17 cellular contexts compared by ENCODE assay signal in the genomic region with DNA sequence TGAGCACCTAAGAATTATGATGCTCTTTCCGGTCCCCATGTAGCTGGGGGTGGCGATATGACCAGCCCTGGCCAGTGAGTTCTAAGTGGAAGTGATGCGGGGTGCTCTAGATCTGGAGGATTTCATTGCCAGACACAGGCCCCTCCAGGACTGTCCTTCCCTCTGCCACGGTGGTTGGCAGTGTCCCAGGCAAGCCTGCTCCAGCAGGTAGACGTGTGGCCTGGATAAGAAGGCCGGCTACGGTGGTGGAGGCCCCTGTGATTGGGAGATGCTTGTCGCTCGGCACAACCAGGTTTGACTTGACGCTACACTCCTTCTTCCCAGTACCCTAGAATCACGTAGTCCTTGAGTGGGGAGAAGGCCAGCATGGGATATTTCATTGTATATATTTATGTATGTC. TPM values are rescaled to one million over a fixed set of nuclear protein-coding genes. Genes with fewer than 3 reads are reported as not detected.
DNase-seq lines count a peak whose midpoint lies in the region; ATAC-seq and TF ChIP-seq lines count a peak whose summit lies in the region.
"Had no signal": no experiment of that assay in that cellular context is flagged by ENCODE, and none has a peak within 500 bp of the region (broad histone marks: within the 10 kb centered on the region; RNA-seq: fewer than 3 reads in every experiment).

No MANE protein-coding gene starts in this region.

- no peaks in the 10 kb centered on the region for H3K9me3 Mint-ChIP-seq in nephron

- H3K36me3 ChIP-seq in left ventricle myocardium inferior (no peaks in the 10 kb centered on the region), hepatocyte (replicated peaks; ENCODE audit: insufficient read depth, low read depth) (no peaks in the 10 kb centered on the region)
- H3K36me3 ChIP-seq: BLaER1 had no signal

- H3K27ac Mint-ChIP-seq in nephron: peak overlapping the region; percentile 72 to 83 (median 75)
- H3K27ac Mint-ChIP-seq: CD4-positive, CD25-positive, alpha-beta regulatory T cell had no signal

- H3K9me3 ChIP-seq in left ventricle myocardium inferior (replicated peaks) (no peaks in the 10 kb centered on the region), hepatocyte (ENCODE audit: low read depth) (no peaks in the 10 kb centered on the region)
- H3K9me3 ChIP-seq: BLaER1 had no signal

- peak overlapping the region; percentile 1 for H3K4me2 ChIP-seq in hepatocyte
- H3K4me2 ChIP-seq: BLaER1 had no signal

- no peak overlapping the region for H3K4me3 Mint-ChIP-seq in nephron
- H3K4me3 Mint-ChIP-seq: CD4-positive, CD25-positive, alpha-beta regulatory T cell had no signal

- ATAC-seq in Right ventricle myocardium inferior: no peak
- ATAC-seq: HCT116 had no signal

- H3K79me2 ChIP-seq in hepatocyte: no peaks in the 10 kb centered on the region

- H3K27ac ChIP-seq in left ventricle myocardium inferior (replicated peaks) (no peak overlapping the region), hepatocyte (peak overlapping the region; percentile 89)
- H3K27ac ChIP-seq: 22Rv1, BLaER1 had no signal

- intact Hi-C loops in Right ventricle myocardium inferior (cut with DNase I) (no loop called here), left ventricle myocardium inferior (cut with micrococcal nuclease) (no loop called here)

- H3K27me3 ChIP-seq in left ventricle myocardium inferior (ENCODE audit: low read depth) (peaks cover 74% of the 10 kb centered on the region), hepatocyte (no peaks in the 10 kb centered on the region)
- H3K27me3 ChIP-seq: BLaER1 had no signal

- no peaks in the 10 kb centered on the region for H3K36me3 Mint-ChIP-seq in nephron (ENCODE audit: low read depth)
- H3K36me3 Mint-ChIP-seq: CD4-positive, CD25-positive, alpha-beta regulatory T cell had no signal

- H3K9me2 ChIP-seq in hepatocyte (replicated peaks; ENCODE audit: insufficient read depth): no peaks in the 10 kb centered on the region

- H3K4me3 ChIP-seq in left ventricle myocardium inferior (no peak overlapping the region), hepatocyte (no peak overlapping the region)
- H3K4me3 ChIP-seq: BLaER1 had no signal

- DNase-seq in Right ventricle myocardium inferior (ENCODE audit: missing footprints) (peak; percentile 28), left ventricle myocardium inferior (no peak), hepatocyte (ENCODE audit: low spot score) (no peak), NCI-H187 treated with DMSO at 0.1 percent for 48 hours (lab: John Stamatoyannopoulos, UW) (no peak), foreskin melanocyte (no peak), GF-D8 (lab: John Stamatoyannopoulos, UW) (no peak), HCEC 1CT (no peak)
- DNase-seq: AML-193; CD4-positive, CD25-positive, alpha-beta regulatory T cell; DMS79; KBM-7 had no signal

- WGBS in hepatocyte (ENCODE audit: low lambda C conversion rate, missing lambda C conversion rate): 92% methylated on average over 10 of the region's 11 CpGs

- H3K4me1 ChIP-seq in left ventricle myocardium inferior: no peaks in the 10 kb centered on the region
- H3K4me1 ChIP-seq in hepatocyte (ENCODE audit: insufficient read depth): peaks cover 49% of the 10 kb centered on the region

- no peaks in the 10 kb centered on the region for H4K20me1 ChIP-seq in hepatocyte (ENCODE audit: insufficient read depth, poor library complexity, severe bottlenecking)

- H2AFZ ChIP-seq in hepatocyte: no peak overlapping the region

- H3K4me1 Mint-ChIP-seq in nephron: peaks cover 31% of the 10 kb centered on the region
- H3K4me1 Mint-ChIP-seq: CD4-positive, CD25-positive, alpha-beta regulatory T cell had no signal

- peaks cover 10% of the 10 kb centered on the region for H3K27me3 Mint-ChIP-seq in nephron (ENCODE audit: low read depth)

- TF ChIP-seq CTCF in left ventricle myocardium inferior (IDR thresholded peaks at IDR 0.05; ENCODE audit: borderline replicate concordance) (no peak), hepatocyte (IDR thresholded peaks at IDR 0.05; ENCODE audit: poor library complexity) (no peak), nephron (IDR thresholded peaks at IDR 0.05; ENCODE audit: unreplicated experiment in 3 of 3) (no peak)

RNA-seq across cellular contexts. Expression of gene ARHGAP8, which starts 9.1 kb away (rescaled TPM):
- total RNA-seq in Right ventricle myocardium inferior (0.16 TPM), left ventricle myocardium inferior (not detected), hepatocyte (24.0 and 25.2 TPM in 2 replicates)
- 50.4 and 62.8 TPM in 2 replicates for polyA plus RNA-seq in hepatocyte
- total RNA-seq: A673, H4 had no signal

RNA-seq across cellular contexts. Expression of gene PRR5, which starts 41.2 kb away (rescaled TPM):
- 2.9 TPM for total RNA-seq in Right ventricle myocardium inferior
- total RNA-seq in left ventricle myocardium inferior: 2.9 TPM
- 44.2 and 65.1 TPM in 2 replicates for total RNA-seq in hepatocyte
- 84.9 and 91.2 TPM in 2 replicates for polyA plus RNA-seq in hepatocyte

Comparison
In these comparisons a context has a peak if more than half of its experiments do, and no peak if none do; other contexts are left out.
1. RNA of gene ARHGAP8, which starts 9.1 kb away (total RNA-seq): 24.0 to 25.2 TPM in hepatocyte; 0.16 TPM in Right ventricle myocardium inferior (single experiment) and not detected in left ventricle myocardium inferior (single experiment); every median in the first group is over 10 times any median in the second.
2. RNA of gene PRR5, which starts 41.2 kb away (total RNA-seq): 44.2 to 65.1 TPM in hepatocyte; 2.9 TPM in Right ventricle myocardium inferior (single experiment) and 2.9 TPM in left ventricle myocardium inferior (single experiment); every median in the first group is over 10 times any median in the second.